18 cellular contexts compared by ENCODE assay signal in the genomic region with DNA sequence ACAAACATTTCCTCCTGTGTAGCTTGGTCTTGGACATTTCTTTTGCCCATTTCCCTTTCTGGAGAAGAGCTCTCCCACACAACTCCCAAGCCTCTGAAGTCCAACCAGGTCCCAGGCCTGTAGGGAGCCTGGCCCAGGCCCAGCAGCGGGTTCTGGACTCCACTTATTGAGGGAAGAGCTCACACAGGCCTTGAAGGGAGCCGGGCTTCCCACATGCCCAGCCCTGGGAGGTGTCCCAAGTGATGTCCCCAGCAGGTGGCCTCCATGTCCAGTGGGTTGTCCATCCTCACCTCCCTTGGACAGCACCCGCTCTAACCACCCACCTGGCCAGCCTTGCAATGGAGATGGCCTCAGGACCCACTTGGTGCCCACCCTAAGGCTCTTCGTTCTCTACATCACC. TPM values are rescaled to one million over a fixed set of nuclear protein-coding genes. Genes with fewer than 3 reads are reported as not detected.
A peak's percentile ranks its signal among the peaks of the same experiment; 100 is the strongest.
DNase-seq lines count a peak whose midpoint lies in the region; ATAC-seq and TF ChIP-seq lines count a peak whose summit lies in the region.
"Had no signal": no experiment of that assay in that cellular context is flagged by ENCODE, and none has a peak within 500 bp of the region (broad histone marks: within the 10 kb centered on the region; RNA-seq: fewer than 3 reads in every experiment).

No MANE protein-coding gene starts in this region.

- no peak for ATAC-seq in HG03108 (IDR thresholded peaks at IDR 0.05; ENCODE audit: unreplicated experiment)
- ATAC-seq in HG02938 (IDR thresholded peaks at IDR 0.05; ENCODE audit: unreplicated experiment): no peak

- H3K4me1 ChIP-seq in BLaER1 (peaks cover 37% of the 10 kb centered on the region), OCI-LY7 (ENCODE audit: insufficient read depth, low read length, poor library complexity, severe bottlenecking) (peaks cover 16% of the 10 kb centered on the region)
- H3K4me1 ChIP-seq: BE2C had no signal

- TF ChIP-seq CTCF in OCI-LY7 (conservative IDR thresholded peaks at IDR 0.05; ENCODE audit: low read length) (no peak), osteocyte (IDR thresholded peaks at IDR 0.05) (no peak)

- H3K4me3 Mint-ChIP-seq in osteocyte (ENCODE audit: unreplicated experiment): no peak overlapping the region
- H3K4me3 Mint-ChIP-seq: CD14-positive monocyte; CD4-positive, alpha-beta memory T cell; CD4-positive, CD25-positive, alpha-beta regulatory T cell; CD8-positive, alpha-beta memory T cell had no signal

- H3K27ac ChIP-seq in BLaER1: no peak overlapping the region
- no peak overlapping the region for H3K27ac ChIP-seq in OCI-LY7 (ENCODE audit: low read depth, low read length, poor library complexity, severe bottlenecking)
- H3K27ac ChIP-seq: 22Rv1 had no signal

- CTCF ChIA-PET in OCI-LY7 (lab: Charles Lee; ENCODE audit: unreplicated experiment): interaction anchor here (0.8 kb wide), 1 partner anchor 13 kb away, joined by 3 read pairs; no protein-coding TSS in a partner anchor

- H3K27me3 Mint-ChIP-seq in osteocyte (ENCODE audit: unreplicated experiment): peaks cover 8% of the 10 kb centered on the region

- H3K36me3 ChIP-seq in BLaER1: no peaks in the 10 kb centered on the region
- no peaks in the 10 kb centered on the region for H3K36me3 ChIP-seq in OCI-LY7 (ENCODE audit: insufficient read depth, low read length)
- H3K36me3 ChIP-seq: BE2C had no signal

- H3K79me2 ChIP-seq in OCI-LY7 (ENCODE audit: insufficient read depth, low read depth, low read length): no peaks in the 10 kb centered on the region

- H3K9ac ChIP-seq in BLaER1: no peak overlapping the region

- H4K20me1 ChIP-seq in BLaER1: no peaks in the 10 kb centered on the region
- no peaks in the 10 kb centered on the region for H4K20me1 ChIP-seq in OCI-LY7 (ENCODE audit: insufficient read depth, low read length)

- no peak overlapping the region for H3K27ac Mint-ChIP-seq in osteocyte (ENCODE audit: unreplicated experiment)
- H3K27ac Mint-ChIP-seq: CD14-positive monocyte; CD4-positive, alpha-beta memory T cell had no signal

- peak overlapping the region; percentile 67 for H3K4me2 ChIP-seq in BLaER1
- peak overlapping the region; percentile 56 for H3K4me2 ChIP-seq in OCI-LY7 (ENCODE audit: low read length)

- intact Hi-C loops in OCI-LY7 (cut with micrococcal nuclease; ENCODE audit: unreplicated experiment): no loop called here

- DNase-seq in D341Med (ENCODE audit: low spot score) (peak; percentile 33), OCI-LY7 (ENCODE audit: low spot score) (no peak), islet precursor cell (peak; percentile 39), osteocyte (ENCODE audit: extremely low spot score, unreplicated experiment) (no peak)
- DNase-seq: ACHN; BE2C; C1 segment of cervical spinal cord; CD4-positive, alpha-beta memory T cell; CD4-positive, CD25-positive, alpha-beta regulatory T cell; CD8-positive, alpha-beta memory T cell; COR-L47; DMS79 treated with DMSO at 0.1 percent for 48 hours had no signal

- POLR2A ChIA-PET in OCI-LY7 (lab: Charles Lee): no interaction called here

- no peaks in the 10 kb centered on the region for H3K36me3 Mint-ChIP-seq in osteocyte (ENCODE audit: unreplicated experiment)
- H3K36me3 Mint-ChIP-seq: CD14-positive monocyte; CD4-positive, alpha-beta memory T cell; CD4-positive, CD25-positive, alpha-beta regulatory T cell; CD8-positive, alpha-beta memory T cell had no signal

- no peaks in the 10 kb centered on the region for H3K4me1 Mint-ChIP-seq in osteocyte (ENCODE audit: unreplicated experiment)

- H3K9me2 ChIP-seq in OCI-LY7 (ENCODE audit: insufficient read depth, low read length): no peaks in the 10 kb centered on the region

- H3K9me3 Mint-ChIP-seq in osteocyte (ENCODE audit: unreplicated experiment): no peaks in the 10 kb centered on the region
- H3K9me3 Mint-ChIP-seq: CD4-positive, CD25-positive, alpha-beta regulatory T cell; CD8-positive, alpha-beta memory T cell had no signal

- BruUV-seq in OCI-LY7 (replicated peaks; lab: Mats Ljungman, UMichigan): no TSS peak

- H3K9me3 ChIP-seq in BLaER1: no peaks in the 10 kb centered on the region
- no peaks in the 10 kb centered on the region for H3K9me3 ChIP-seq in OCI-LY7 (ENCODE audit: low read length)
- H3K9me3 ChIP-seq: BE2C had no signal

- no peak overlapping the region; the same call in 1 of the 2 replicates for H2AFZ ChIP-seq in OCI-LY7 (ENCODE audit: low read length)

- H3K27me3 ChIP-seq in BLaER1: no peaks in the 10 kb centered on the region

- H3K4me3 ChIP-seq in BLaER1: no peak overlapping the region
- no peak overlapping the region for H3K4me3 ChIP-seq in OCI-LY7 (ENCODE audit: low read depth, low read length, poor library complexity, severe bottlenecking)

RNA-seq across cellular contexts. Expression of gene EPX, which starts 5.9 kb away (rescaled TPM):
- total RNA-seq in OCI-LY7 (2014; rRNA removed; shearing (Covaris generic)): not detected in 2 replicates
- total RNA-seq in OCI-LY7 (2022) (not detected in 2 replicates), osteocyte (not detected in 2 replicates)
- total RNA-seq: A673; CD4-positive, alpha-beta memory T cell; CD4-positive, CD25-positive, alpha-beta regulatory T cell; CD8-positive, alpha-beta memory T cell had no signal

RNA-seq across cellular contexts. Expression of gene OR4D2, which starts 19.8 kb away (rescaled TPM):
- not detected in 2 replicates for total RNA-seq in OCI-LY7 (2014; rRNA removed; shearing (Covaris generic))
- total RNA-seq in OCI-LY7 (2022) (not detected in 2 replicates), osteocyte (not detected in 2 replicates)
- total RNA-seq: A673; CD4-positive, alpha-beta memory T cell; CD4-positive, CD25-positive, alpha-beta regulatory T cell; CD8-positive, alpha-beta memory T cell had no signal

RNA-seq across cellular contexts. Expression of gene MKS1, which starts 32.5 kb away (rescaled TPM):
- total RNA-seq in OCI-LY7 (2014; rRNA removed; shearing (Covaris generic)): 0.54 and 0.69 TPM in 2 replicates
- total RNA-seq in OCI-LY7 (2022) (21.6 and 26.9 TPM in 2 replicates), osteocyte (21.5 and 24.1 TPM in 2 replicates)

RNA-seq across cellular contexts. Expression of gene OR4D1, which starts 38.4 kb away (rescaled TPM):
- total RNA-seq in OCI-LY7 (2014; rRNA removed; shearing (Covaris generic)): not detected in 2 replicates
- total RNA-seq in OCI-LY7 (2022) (not detected in 2 replicates), osteocyte (0.11 TPM in 1 of 2 replicates, not detected in the other)
- total RNA-seq: A673 had no signal

RNA-seq across cellular contexts. Expression of gene LPO, which starts 51.8 kb away (rescaled TPM):
- not detected in 2 replicates for total RNA-seq in OCI-LY7 (2014; rRNA removed; shearing (Covaris generic))
- not detected in 2 replicates for total RNA-seq in OCI-LY7 (2022)
- total RNA-seq in osteocyte: not detected in 2 replicates
- total RNA-seq: CD4-positive, alpha-beta memory T cell; CD8-positive, alpha-beta memory T cell had no signal

Comparison
In these comparisons a context has a peak if more than half of its experiments do, and no peak if none do; other contexts are left out.
1. DNase-seq: peak in D341Med (single experiment) and islet precursor cell (single experiment); none in OCI-LY7 (single experiment) and osteocyte (single experiment).